Comparison of ENCODE assay signal across 5 cellular contexts in genomic region chr11:65613091-65613928, GRCh38. TPM values are rescaled to one million over a fixed set of nuclear protein-coding genes. Genes with fewer than 3 reads are reported as not detected.
A peak's percentile ranks its signal among the peaks of the same experiment; 100 is the strongest.
DNase-seq lines count a peak whose midpoint lies in the region; ATAC-seq and TF ChIP-seq lines count a peak whose summit lies in the region.

No MANE protein-coding gene starts in this region.

- no peak for TF ChIP-seq CTCF in NB4 (IDR thresholded peaks at IDR 0.05; ENCODE audit: low read depth, low read length)
- no peak for TF ChIP-seq CTCF in osteocyte (IDR thresholded peaks at IDR 0.05)

- H3K27ac Mint-ChIP-seq in osteocyte (ENCODE audit: unreplicated experiment) = peak overlapping the region; percentile 62

- no peaks in the 10 kb centered on the region for H3K27me3 Mint-ChIP-seq in osteocyte (ENCODE audit: unreplicated experiment)

- peak overlapping the region; percentile 87 for H3K4me3 ChIP-seq in NB4 (ENCODE audit: low read depth, low read length)

- no peaks in the 10 kb centered on the region for H3K9me3 Mint-ChIP-seq in osteocyte (ENCODE audit: unreplicated experiment)

- H3K36me3 Mint-ChIP-seq in osteocyte (ENCODE audit: unreplicated experiment) = peaks cover 12% of the 10 kb centered on the region

- no peak for TF ChIP-seq POLR2A in NB4 (IDR thresholded peaks at IDR 0.05; ENCODE audit: extremely low read depth, insufficient read length)

- H3K4me3 Mint-ChIP-seq in osteocyte (ENCODE audit: unreplicated experiment) = peak overlapping the region; percentile 89

- DNase-seq in NB4 (ENCODE audit: low read depth) (no peak), cerebellum (ENCODE audit: low spot score) (peak; percentile 47), osteocyte (ENCODE audit: extremely low spot score, unreplicated experiment) (no peak), NCI-H1048 (lab: John Stamatoyannopoulos, UW) (no peak)

- H3K4me1 Mint-ChIP-seq in osteocyte (ENCODE audit: unreplicated experiment) = peaks cover 44% of the 10 kb centered on the region

- ATAC-seq in HG03095 (IDR thresholded peaks at IDR 0.05; ENCODE audit: unreplicated experiment) = no peak

RNA-seq across cellular contexts. Expression of gene MAP3K11, which starts 0.7 kb away (rescaled TPM):
- total RNA-seq in cerebellum = 15.2 TPM
- 43.5 and 44.7 TPM in 2 replicates for total RNA-seq in osteocyte

RNA-seq across cellular contexts. Expression of gene PCNX3, which starts 2.3 kb away (rescaled TPM):
- 13.8 TPM for total RNA-seq in cerebellum
- 47.7 and 49.8 TPM in 2 replicates for total RNA-seq in osteocyte

RNA-seq across cellular contexts. Expression of gene KCNK7, which starts 17.7 kb away (rescaled TPM):
- total RNA-seq in cerebellum (0.27 TPM), osteocyte (not detected in 2 replicates)

RNA-seq across cellular contexts. Expression of gene SIPA1, which starts 24.6 kb away (rescaled TPM):
- total RNA-seq in cerebellum (10.2 TPM), osteocyte (31.2 and 34.7 TPM in 2 replicates)

RNA-seq across cellular contexts. Expression of gene EHBP1L1, which starts 37.5 kb away (rescaled TPM):
- total RNA-seq in cerebellum (11.4 TPM), osteocyte (39.7 and 42.6 TPM in 2 replicates)
